4 cellular contexts compared by ENCODE assay signal in the genomic region with DNA sequence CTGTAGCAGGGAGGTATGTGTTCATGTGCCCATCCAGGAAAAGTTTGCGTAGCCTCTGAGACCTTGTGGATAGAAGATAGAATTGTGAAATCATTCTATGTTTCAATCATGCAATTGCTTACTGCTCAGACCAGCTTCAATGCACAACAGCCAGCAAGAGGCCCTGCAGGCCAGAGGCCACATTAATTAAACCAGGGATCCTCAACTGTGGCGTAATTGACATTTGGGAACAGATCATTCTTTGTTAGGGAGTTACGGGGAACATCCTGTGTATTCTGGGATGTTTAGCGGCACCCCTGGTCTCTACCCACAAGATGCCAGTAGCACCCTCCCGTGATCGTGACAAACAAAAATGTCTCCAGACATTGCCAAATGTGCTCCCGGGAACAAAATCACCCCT.
"Had no signal": no experiment of that assay in that cellular context is flagged by ENCODE, and none has a peak within 500 bp of the region (broad histone marks: within the 10 kb centered on the region; RNA-seq: fewer than 3 reads in every experiment).

No MANE protein-coding gene starts in this region.

- DNase-seq: H9, HCEC 1CT, IMR-90 had no signal

- H3K27ac Mint-ChIP-seq: GM23338, H9 had no signal

- H3K4me3 Mint-ChIP-seq: GM23338, H9 had no signal

- H3K9me3 Mint-ChIP-seq: GM23338 had no signal
